ENCODE assay signal across 8 cellular contexts in genomic region chr6:113969888-113970807, GRCh38. TPM values are rescaled to one million over a fixed set of nuclear protein-coding genes. Genes with fewer than 3 reads are reported as not detected.
DNase-seq lines count a peak whose midpoint lies in the region; ATAC-seq and TF ChIP-seq lines count a peak whose summit lies in the region.

No MANE protein-coding gene starts in this region.

- in situ Hi-C loops in ACHN (cut with HindIII; ENCODE audit: low pct_ligation_motif_present, low pct_unique_long_range_greater_than_20kb, low sequenced_read_pairs), result no loop called here

- H3K4me3 ChIP-seq in epithelial cell of esophagus (ENCODE audit: low read length) (peak overlapping the region; percentile 85), mononuclear cell (ENCODE audit: low read length) (peak overlapping the region; percentile 73)

- no peaks in the 10 kb centered on the region for H3K27me3 ChIP-seq in mononuclear cell (ENCODE audit: insufficient read depth, low read length)

- ATAC-seq in GM18858 (IDR thresholded peaks at IDR 0.05; ENCODE audit: unreplicated experiment) (peak; percentile 12), HG03066 (IDR thresholded peaks at IDR 0.05; ENCODE audit: low read depth, unreplicated experiment) (peak; percentile 35)

- no peak for TF ChIP-seq CTCF in epithelial cell of esophagus (IDR thresholded peaks at IDR 0.05; ENCODE audit: insufficient read depth, low read depth, low read length, missing control alignments)

- H3K4me1 ChIP-seq in mononuclear cell (ENCODE audit: insufficient read depth, low read length), result peaks cover 20% of the 10 kb centered on the region

- DNase-seq in ACHN (peak; percentile 41), NCI-H748 treated with DMSO at 0.1 percent for 48 hours (lab: John Stamatoyannopoulos, UW) (peak; percentile 35), activated T-cell treated with anti-CD3 and anti-CD28 coated beads for 1 hour (ENCODE audit: low read depth) (peak; percentile 30), epithelial cell of esophagus (ENCODE audit: low read depth) (peak; percentile 60)
- DNase-seq in stimulated activated CD8-positive, alpha-beta memory T cell treated with anti-CD3 and anti-CD28 coated beads, Interleukin-4, amount 100 ng/mL, for 1 hour (ENCODE audit: low read depth in 2 of 2, low spot score in 1 of 2), result peak; percentile 6 to 13

- H3K9me3 ChIP-seq in mononuclear cell (ENCODE audit: low read depth, low read length), result no peaks in the 10 kb centered on the region

RNA-seq across cellular contexts. Expression of gene HDAC2, which starts 0.8 kb away (rescaled TPM):
- 33.6 TPM for total RNA-seq in mononuclear cell

Comparison
In these comparisons a context has a peak if more than half of its experiments do, and no peak if none do; other contexts are left out.
1. Peak in every context shown above with its lines: DNase-seq, ATAC-seq and H3K4me3 ChIP-seq.
2. DNase-seq: peak in every context shown above with its lines; median percentile 60 in epithelial cell of esophagus; 41 in ACHN; 35 in NCI-H748 treated with DMSO at 0.1 percent for 48 hours; 30 in activated T-cell treated with anti-CD3 and anti-CD28 coated beads for 1 hour; 10 in stimulated activated CD8-positive, alpha-beta memory T cell treated with anti-CD3 and anti-CD28 coated beads, Interleukin-4, amount 100 ng/mL, for 1 hour.